ENCODE assay signal across 23 cellular contexts in the genomic region with DNA sequence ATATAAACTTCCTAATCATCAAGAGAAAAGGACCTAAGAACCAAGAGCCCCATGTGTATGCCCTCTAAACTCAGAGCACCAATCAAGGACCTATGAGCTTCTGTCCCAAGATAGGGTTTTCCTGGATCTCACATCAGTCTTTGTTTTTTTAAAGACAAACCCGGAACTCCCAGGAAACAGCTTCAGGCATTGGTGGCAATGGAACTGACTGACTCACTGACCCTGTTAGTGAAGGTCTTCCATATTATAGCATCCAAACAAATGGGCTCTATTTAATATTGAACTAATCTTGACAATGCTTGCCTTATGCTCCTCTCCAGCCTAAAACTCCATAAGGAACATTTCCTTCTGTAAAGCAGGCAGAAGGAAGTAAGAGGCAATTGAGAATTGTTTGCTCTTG.
DNase-seq lines count a peak whose midpoint lies in the region; ATAC-seq, FAIRE-seq and TF ChIP-seq lines count a peak whose summit lies in the region.
"Had no signal": no experiment of that assay in that cellular context is flagged by ENCODE, and none has a peak within 500 bp of the region (broad histone marks: within the 10 kb centered on the region; RNA-seq: fewer than 3 reads in every experiment).

No MANE protein-coding gene starts in this region.

- no peak for TF ChIP-seq POLR2A in GM12891 (IDR thresholded peaks at IDR 0.05; ENCODE audit: low read depth, low read length)

- no peaks in the 10 kb centered on the region for H3K27me3 ChIP-seq in keratinocyte (ENCODE audit: control insufficient read depth, extremely low read depth, insufficient read depth, low read length)
- H3K27me3 ChIP-seq: BLaER1 had no signal

- H3K36me3 ChIP-seq in keratinocyte (ENCODE audit: control insufficient read depth in 2 of 2, extremely low read depth in 1 of 2, insufficient read depth in 2 of 2, low read length in 2 of 2), result no peaks in the 10 kb centered on the region
- H3K36me3 ChIP-seq: BLaER1, HAP-1 had no signal

- peak overlapping the region; percentile 65 for H2AFZ ChIP-seq in keratinocyte (ENCODE audit: control insufficient read depth, low read length)
- H2AFZ ChIP-seq: GM23248 had no signal

- no peak overlapping the region for H3K4me2 ChIP-seq in keratinocyte (ENCODE audit: control insufficient read depth, extremely low read depth, insufficient read depth, low read depth, low read length)
- H3K4me2 ChIP-seq: A549, BLaER1 had no signal

- dilution Hi-C loops in keratinocyte (cut with MboI; ENCODE audit: extremely low pct_ligation_motif_present, low sequenced_read_pairs), result no loop called here

- in situ Hi-C loops in SK-MEL-5 (cut with HindIII; ENCODE audit: low pct_unique_long_range_greater_than_20kb, low sequenced_read_pairs), result no loop called here

- no peaks in the 10 kb centered on the region for H3K9me1 ChIP-seq in keratinocyte (ENCODE audit: control insufficient read depth, extremely low read depth, insufficient read depth, low read length)

- no peak overlapping the region for H3K27ac ChIP-seq in keratinocyte (ENCODE audit: control insufficient read depth, insufficient read depth, low read length)
- H3K27ac ChIP-seq: 22Rv1, A549, BLaER1, GM23248, HL-60 had no signal

- no peaks in the 10 kb centered on the region for H3K79me2 ChIP-seq in keratinocyte (ENCODE audit: control insufficient read depth, insufficient read depth, low read length)

- no peak for ATAC-seq in HG03097 (IDR thresholded peaks at IDR 0.05; ENCODE audit: low FRiP score, unreplicated experiment)
- ATAC-seq: A549, K562 had no signal

- H3K4me3 ChIP-seq in keratinocyte (ENCODE audit: control insufficient read depth in 2 of 3, extremely low read depth in 1 of 3, insufficient read depth in 2 of 3, low read depth in 1 of 3, low read length in 3 of 3), result no peak overlapping the region
- H3K4me3 ChIP-seq: A549, BLaER1, GM23248, HAP-1, K562 had no signal

- H4K20me1 ChIP-seq in keratinocyte (ENCODE audit: control insufficient read depth, extremely low read depth, insufficient read depth, low read length), result no peaks in the 10 kb centered on the region
- H4K20me1 ChIP-seq: BLaER1 had no signal

- FAIRE-seq in keratinocyte (lab: Jason Lieb, UNC) (no peak), GM12891 (lab: Jason Lieb, UNC) (no peak)
- FAIRE-seq: A549, G401.6, GM12892, GM18507, HTR-8/SVneo, K562 had no signal

- no peak overlapping the region for H3K9ac ChIP-seq in keratinocyte (ENCODE audit: control insufficient read depth, extremely low read depth, insufficient read depth, low read length)
- H3K9ac ChIP-seq: BLaER1, GM23248 had no signal

- no peak for TF ChIP-seq CTCF in keratinocyte (optimal IDR thresholded peaks at IDR 0.05 in 1 of 3, IDR thresholded peaks at IDR 0.05 in 1 of 3, conservative IDR thresholded peaks at IDR 0.05 in 1 of 3; ENCODE audit: extremely low read depth in 1 of 3, insufficient read depth in 2 of 3, low read length in 3 of 3)

- peaks cover 17% of the 10 kb centered on the region for H3K4me1 ChIP-seq in keratinocyte (ENCODE audit: control insufficient read depth, extremely low read depth, insufficient read depth, low read length)
- H3K4me1 ChIP-seq: A549, BLaER1, HAP-1 had no signal

- DNase-seq in COLO829 (ENCODE audit: low spot score) (peak; percentile 87), SK-MEL-5 (ENCODE audit: low read depth, low spot score) (peak; percentile 86), keratinocyte (ENCODE audit: low read depth, low spot score) (no peak), renal cortical epithelial cell (ENCODE audit: low read depth) (peak; percentile 27), GM12891 (ENCODE audit: insufficient read length, low spot score) (no peak)
- no peak for DNase-seq in activated naive CD4-positive, alpha-beta T cell treated with Interleukin-2 at 50 U/mL for 16 hours
- DNase-seq: Calu3; CD4-positive, alpha-beta memory T cell; DMS 273 treated with DMSO at 0.1 percent for 48 hours; DMS53; GM23248; IMR-90 had no signal

- no peaks in the 10 kb centered on the region for H3K9me3 ChIP-seq in keratinocyte (ENCODE audit: control insufficient read depth, low read depth, low read length)
- H3K9me3 ChIP-seq: A549, BLaER1, HAP-1 had no signal

TF ChIP-seq in GM12891, 5 proteins besides CTCF, POLR2A, EP300 and RAD21:
- TF ChIP-seq POLR2AphosphoS5 (IDR thresholded peaks at IDR 0.05; ENCODE audit: low read depth, low read length) (no peak), SPI1 (IDR thresholded peaks at IDR 0.05; ENCODE audit: low read depth, low read length) (no peak), POU2F2 (IDR thresholded peaks at IDR 0.05; ENCODE audit: low read depth, low read length) (no peak), TAF1 (IDR thresholded peaks at IDR 0.05; ENCODE audit: low read depth, low read length) (no peak), PAX5 (IDR thresholded peaks at IDR 0.05; ENCODE audit: insufficient read depth, low read length, severe bottlenecking) (no peak)

Comparison
In these comparisons a context has a peak if more than half of its experiments do, and no peak if none do; other contexts are left out.
1. DNase-seq: peak in COLO829 (single experiment), SK-MEL-5 (single experiment) and renal cortical epithelial cell (single experiment); none in keratinocyte (single experiment), GM12891 (single experiment) and activated naive CD4-positive, alpha-beta T cell treated with Interleukin-2 at 50 U/mL for 16 hours (single experiment).